1 cellular context compared by ENCODE assay signal in the genomic region with DNA sequence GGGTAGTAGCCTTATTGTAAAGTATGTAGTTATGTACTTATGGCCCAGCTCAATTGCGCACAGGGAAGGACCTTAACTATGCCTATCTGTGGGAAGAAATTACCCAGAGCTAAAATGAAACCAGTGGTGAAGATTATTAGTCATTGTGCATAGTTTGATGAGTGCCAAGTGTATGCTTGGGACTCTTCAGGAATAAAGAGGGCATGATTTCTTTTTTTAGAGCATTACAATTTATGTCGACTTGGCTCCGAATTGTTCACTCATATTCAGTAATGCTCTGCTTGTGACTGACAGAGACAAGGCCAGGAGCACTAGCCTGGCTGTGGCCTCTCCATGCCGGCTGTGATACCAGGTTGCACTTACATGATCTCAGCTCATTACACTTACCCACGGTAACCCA.
TF ChIP-seq lines count a peak whose summit lies in the region.

No MANE protein-coding gene starts in this region.

TF ChIP-seq in IMR-90, 13 proteins besides CTCF, POLR2A, EP300 and RAD21 (continued from another document):
- TF ChIP-seq ELK1 (IDR thresholded peaks at IDR 0.05; ENCODE audit: borderline replicate concordance, low read depth, low read length): no peak
- no peak for TF ChIP-seq SMC3 (IDR thresholded peaks at IDR 0.05; ENCODE audit: low read depth, low read length)
- no peak for TF ChIP-seq FOS (IDR thresholded peaks at IDR 0.05; ENCODE audit: low read depth, low read length)
